In genomic region chr3:19757773-19758172, GRCh38 we compare ENCODE assay signal across 16 cellular contexts.
DNase-seq lines count a peak whose midpoint lies in the region; ATAC-seq and TF ChIP-seq lines count a peak whose summit lies in the region.
"Had no signal": no experiment of that assay in that cellular context is flagged by ENCODE, and none has a peak within 500 bp of the region (broad histone marks: within the 10 kb centered on the region; RNA-seq: fewer than 3 reads in every experiment).

No MANE protein-coding gene starts in this region.

- no peak overlapping the region for H3K4me3 ChIP-seq in mammary epithelial cell (replicated peaks in 1 of 3; ENCODE audit: insufficient read depth in 1 of 3, low read depth in 2 of 3, low read length in 3 of 3)
- H3K4me3 ChIP-seq in adrenal gland, result no peak overlapping the region
- H3K4me3 ChIP-seq: BLaER1 treated with 17β-estradiol and CSF1 and Interleukin-3, amounts not matched to agents 10 nM and 100 nM; GM23338 had no signal

- POLR2A ChIA-PET in MCF 10A (lab: Yijun Ruan, JAX), result no interaction called here

- no peak overlapping the region for H2AFZ ChIP-seq in mammary epithelial cell (ENCODE audit: low read depth, low read length)
- H2AFZ ChIP-seq: GM23338 had no signal

- no peaks in the 10 kb centered on the region for H3K9me3 Mint-ChIP-seq in MCF 10A (ENCODE audit: unreplicated experiment)

- CTCF ChIA-PET in MCF 10A (lab: Yijun Ruan, JAX), result interaction anchor here (0.7 kb wide), 1 partner anchor 695 kb away, joined by 3 read pairs; no protein-coding TSS in a partner anchor
- CTCF ChIA-PET in mammary epithelial cell (lab: Charles Lee; ENCODE audit: low non-redundant PET), result no interaction called here

- no peaks in the 10 kb centered on the region for H3K79me2 ChIP-seq in mammary epithelial cell (ENCODE audit: insufficient read depth, low read length)

- H3K36me3 ChIP-seq in mammary epithelial cell (ENCODE audit: insufficient read depth, low read length), result no peaks in the 10 kb centered on the region
- H3K36me3 ChIP-seq in adrenal gland (replicated peaks in 1 of 2), result no peaks in the 10 kb centered on the region
- H3K36me3 ChIP-seq: BLaER1 treated with 17β-estradiol and CSF1 and Interleukin-3, amounts not matched to agents 10 nM and 100 nM had no signal

- H3K4me3 Mint-ChIP-seq in MCF 10A (ENCODE audit: unreplicated experiment), result no peak overlapping the region
- H3K4me3 Mint-ChIP-seq: CD4-positive, alpha-beta T cell; GM23338 had no signal

- dilution Hi-C loops in mammary epithelial cell (cut with HindIII; ENCODE audit: low sequenced_read_pairs), result no loop called here

- TF ChIP-seq POLR2A in adrenal gland (IDR thresholded peaks at IDR 0.05), result no peak

- no peaks in the 10 kb centered on the region for H3K27me3 ChIP-seq in mammary epithelial cell (ENCODE audit: insufficient read depth, low read length)
- H3K27me3 ChIP-seq in adrenal gland, result no peaks in the 10 kb centered on the region
- H3K27me3 ChIP-seq: BLaER1 treated with 17β-estradiol and CSF1 and Interleukin-3, amounts not matched to agents 10 nM and 100 nM had no signal

- H3K27ac ChIP-seq in mammary epithelial cell (ENCODE audit: insufficient read depth, low read depth, low read length) (no peak overlapping the region), adrenal gland (no peak overlapping the region)
- H3K27ac ChIP-seq: 22Rv1; BLaER1 treated with 17β-estradiol and CSF1 and Interleukin-3, amounts not matched to agents 10 nM and 100 nM had no signal

- TF ChIP-seq CTCF in MCF 10A (IDR thresholded peaks at IDR 0.05; ENCODE audit: unreplicated experiment) (no peak), mammary epithelial cell (conservative IDR thresholded peaks at IDR 0.05 in 1 of 2, IDR thresholded peaks at IDR 0.05 in 1 of 2; ENCODE audit: extremely low read depth in 1 of 2, insufficient read depth in 1 of 2, low read depth in 1 of 2, low read length in 2 of 2) (no peak), adrenal gland (IDR thresholded peaks at IDR 0.05) (no peak)

- H3K9ac ChIP-seq in mammary epithelial cell (ENCODE audit: insufficient read depth, low read length), result no peak overlapping the region
- H3K9ac ChIP-seq: BLaER1 treated with 17β-estradiol and CSF1 and Interleukin-3, amounts not matched to agents 10 nM and 100 nM had no signal

- H3K36me3 Mint-ChIP-seq in MCF 10A (ENCODE audit: insufficient read depth, unreplicated experiment), result no peaks in the 10 kb centered on the region

- ATAC-seq in HG02588 (IDR thresholded peaks at IDR 0.05; ENCODE audit: unreplicated experiment), result no peak
- ATAC-seq: GM23338 had no signal

- no peaks in the 10 kb centered on the region for H3K9me3 ChIP-seq in mammary epithelial cell (replicated peaks; ENCODE audit: insufficient read depth, low read length)
- H3K9me3 ChIP-seq in adrenal gland (replicated peaks in 1 of 3), result no peaks in the 10 kb centered on the region
- H3K9me3 ChIP-seq: BLaER1 treated with 17β-estradiol and CSF1 and Interleukin-3, amounts not matched to agents 10 nM and 100 nM had no signal

- H3K4me1 ChIP-seq in mammary epithelial cell (ENCODE audit: insufficient read depth, low read length), result no peaks in the 10 kb centered on the region
- H3K4me1 ChIP-seq in adrenal gland (replicated peaks in 1 of 2), result no peaks in the 10 kb centered on the region
- H3K4me1 ChIP-seq: BLaER1 treated with 17β-estradiol and CSF1 and Interleukin-3, amounts not matched to agents 10 nM and 100 nM had no signal

- no peaks in the 10 kb centered on the region for H4K20me1 ChIP-seq in mammary epithelial cell (ENCODE audit: insufficient read depth, low read length)
- H4K20me1 ChIP-seq: BLaER1 treated with 17β-estradiol and CSF1 and Interleukin-3, amounts not matched to agents 10 nM and 100 nM had no signal

- in situ Hi-C loops in mammary epithelial cell (cut with MboI; ENCODE audit: low sequenced_read_pairs in 2 of 2), result no loop called here

- H3K4me2 ChIP-seq in mammary epithelial cell (ENCODE audit: insufficient read depth, low read depth, low read length), result no peak overlapping the region
- H3K4me2 ChIP-seq: BLaER1 treated with 17β-estradiol and CSF1 and Interleukin-3, amounts not matched to agents 10 nM and 100 nM; GM23338 had no signal

- no TSS peak for BruUV-seq in MCF 10A (replicated peaks; lab: Mats Ljungman, UMichigan)
- BruUV-seq in mammary epithelial cell (replicated peaks; lab: Mats Ljungman, UMichigan), result no TSS peak

- intact Hi-C loops in MCF 10A (cut with micrococcal nuclease), result no loop called here
- intact Hi-C loops in mammary epithelial cell (cut with micrococcal nuclease), result no loop called here
- intact Hi-C loops in adrenal gland (cut with DNase I), result no loop called here

- no peaks in the 10 kb centered on the region for H3K4me1 Mint-ChIP-seq in MCF 10A (ENCODE audit: insufficient read depth, unreplicated experiment)

- no peaks in the 10 kb centered on the region for H3K27me3 Mint-ChIP-seq in MCF 10A (ENCODE audit: insufficient read depth, unreplicated experiment)

- peak; percentile 4 for DNase-seq in MCF 10A (ENCODE audit: unreplicated experiment)
- DNase-seq in mammary epithelial cell, result no peak
- peak; percentile 74 for DNase-seq in astrocyte of the hippocampus (ENCODE audit: low read depth, low spot score)
- DNase-seq in pons (ENCODE audit: low spot score), result peak; percentile 14
- no peak for DNase-seq in adrenal gland
- no peak for DNase-seq in NCI-H2196 treated with DMSO at 0.1 percent for 48 hours (lab: John Stamatoyannopoulos, UW; ENCODE audit: unreplicated experiment)
- no peak for DNase-seq in activated CD8-positive, alpha-beta memory T cell treated with anti-CD3 and anti-CD28 coated beads for 24 hours
- DNase-seq: ACHN; Calu3; CD4-positive, alpha-beta T cell; DMS 273 treated with DMSO at 0.1 percent for 48 hours; H7 had no signal

- H3K27ac Mint-ChIP-seq in MCF 10A (ENCODE audit: low read depth, unreplicated experiment), result no peak overlapping the region
- H3K27ac Mint-ChIP-seq: CD4-positive, alpha-beta T cell; GM23338 had no signal

Comparison
In these comparisons a context has a peak if more than half of its experiments do, and no peak if none do; other contexts are left out.
1. DNase-seq: peak in MCF 10A (single experiment), astrocyte of the hippocampus (single experiment) and pons (single experiment); none in mammary epithelial cell (single experiment), adrenal gland (0 of 7), NCI-H2196 treated with DMSO at 0.1 percent for 48 hours (single experiment) and activated CD8-positive, alpha-beta memory T cell treated with anti-CD3 and anti-CD28 coated beads for 24 hours (single experiment).